Comparison of ENCODE assay signal across 15 cellular contexts in genomic region chr7:107130487-107131220, GRCh38. TPM values are rescaled to one million over a fixed set of nuclear protein-coding genes. Genes with fewer than 3 reads are reported as not detected.
DNase-seq lines count a peak whose midpoint lies in the region; ATAC-seq, FAIRE-seq and TF ChIP-seq lines count a peak whose summit lies in the region.
"Had no signal": no experiment of that assay in that cellular context is flagged by ENCODE, and none has a peak within 500 bp of the region (broad histone marks: within the 10 kb centered on the region; RNA-seq: fewer than 3 reads in every experiment).

No MANE protein-coding gene starts in this region.

- H2BK15ac ChIP-seq in H1 (ENCODE audit: low read length), result no peak overlapping the region

- no peak overlapping the region for H3K18ac ChIP-seq in H1 (ENCODE audit: extremely low read depth, low read length)

- no peak overlapping the region for H2AFZ ChIP-seq in MM.1S (ENCODE audit: low read length)
- no peak overlapping the region for H2AFZ ChIP-seq in H1 (ENCODE audit: low read length)
- no peak overlapping the region for H2AFZ ChIP-seq in neural progenitor cell (replicated peaks)

- H2AK5ac ChIP-seq in H1 (ENCODE audit: low read depth, low read length), result no peak overlapping the region

- TF ChIP-seq CTCF in GM12873 (IDR thresholded peaks at IDR 0.05; ENCODE audit: insufficient read depth, low read depth, low read length, missing control alignments) (peak; percentile 24), MM.1S (IDR thresholded peaks at IDR 0.05; ENCODE audit: low read length) (0 out of 2 replicates have a peak, but pooled peaks have one; percentile 7), H1 (IDR thresholded peaks at IDR 0.05; ENCODE audit: control extremely low read depth in 1 of 3, insufficient read depth in 1 of 3, low read depth in 1 of 3, low read length in 3 of 3) (peak in 2 of 3 experiments; percentile 31 to 50; a peak in 3 of 4 replicates), neural progenitor cell (IDR thresholded peaks at IDR 0.05) (peak; percentile 13)

- H4K5ac ChIP-seq in H1 (ENCODE audit: insufficient read length, low read depth, low read length), result no peak overlapping the region

- H3K4me1 Mint-ChIP-seq in neural progenitor cell, result peaks cover 8% of the 10 kb centered on the region

- no peaks in the 10 kb centered on the region for H3K79me1 ChIP-seq in H1 (ENCODE audit: low read depth, low read length)

- WGBS in H1 (ENCODE audit: extremely low coverage in 1 of 2, insufficient coverage in 1 of 2, insufficient read length in 1 of 2, insufficient replicate concordance in 2 of 2, low coverage in 1 of 2, low lambda C conversion rate in 2 of 2, missing lambda C conversion rate in 1 of 2), 2 experiments, result 34% methylated on average over 6 of the region's 6 CpGs; no CpG with 5 or more reads in 1 of the 2 experiments

- H3K4me3 ChIP-seq in MM.1S (ENCODE audit: low read length), result no peak overlapping the region
- 0 out of 8 replicates have a peak overlapping the region, but pooled peaks of 1 of the 4 experiments have one; percentile 39 for H3K4me3 ChIP-seq in H1 (ENCODE audit: extremely low read depth in 1 of 4, insufficient read depth in 2 of 4, low read depth in 3 of 4, low read length in 4 of 4)
- H3K4me3 ChIP-seq in neural progenitor cell, result no peak overlapping the region
- H3K4me3 ChIP-seq: ascending aorta, heart right ventricle, testis had no signal

- H3K27me3 ChIP-seq in MM.1S (replicated peaks; ENCODE audit: insufficient read depth, low read length) (no peaks in the 10 kb centered on the region), H1 (replicated peaks in 1 of 4; ENCODE audit: control insufficient read depth in 3 of 4, extremely low read depth in 1 of 4, insufficient read depth in 3 of 4, low read length in 3 of 4) (no peaks in the 10 kb centered on the region), neural progenitor cell (no peaks in the 10 kb centered on the region)
- H3K27me3 ChIP-seq: ascending aorta, heart right ventricle, testis had no signal

- H3K9ac ChIP-seq in MM.1S (ENCODE audit: low read length), result no peak overlapping the region
- H3K9ac ChIP-seq in H1 (replicated peaks in 1 of 4; ENCODE audit: extremely low read depth in 1 of 4, low read depth in 3 of 4, low read length in 3 of 4), result no peak overlapping the region
- H3K9ac ChIP-seq in neural progenitor cell, result no peak overlapping the region

- H3K9me3 ChIP-seq in MM.1S (replicated peaks; ENCODE audit: insufficient read depth, low read length) (no peaks in the 10 kb centered on the region), H1 (ENCODE audit: insufficient read depth in 2 of 2, low read depth in 1 of 2, low read length in 1 of 2) (no peaks in the 10 kb centered on the region), neural progenitor cell (ENCODE audit: low read depth) (no peaks in the 10 kb centered on the region)
- H3K9me3 ChIP-seq: ascending aorta, testis had no signal

- no peak overlapping the region for H4K8ac ChIP-seq in H1 (ENCODE audit: extremely low read depth, insufficient read depth, low read length)

- H3K79me2 ChIP-seq in MM.1S (ENCODE audit: low read length), result no peaks in the 10 kb centered on the region
- no peaks in the 10 kb centered on the region; a peak in 1 of 4 replicates for H3K79me2 ChIP-seq in H1 (ENCODE audit: control insufficient read depth in 1 of 2, insufficient read depth in 2 of 2, low read length in 2 of 2)
- H3K79me2 ChIP-seq in neural progenitor cell (ENCODE audit: low read depth), result no peaks in the 10 kb centered on the region

- H2BK12ac ChIP-seq in H1 (ENCODE audit: low read depth, low read length), result no peak overlapping the region

- peaks cover 8% of the 10 kb centered on the region for H3K36me3 Mint-ChIP-seq in neural progenitor cell
- H3K36me3 Mint-ChIP-seq: memory B cell, T-cell had no signal

- no peaks in the 10 kb centered on the region for H3K36me3 ChIP-seq in MM.1S (replicated peaks; ENCODE audit: insufficient read depth, low read length)
- H3K36me3 ChIP-seq in H1 (ENCODE audit: control insufficient read depth in 2 of 4, insufficient read depth in 4 of 4, low read length in 3 of 4), result no peaks in the 10 kb centered on the region; a peak in 1 of 8 replicates
- H3K36me3 ChIP-seq in neural progenitor cell, result no peaks in the 10 kb centered on the region
- H3K36me3 ChIP-seq: ascending aorta, heart right ventricle had no signal

- CTCF ChIA-PET in H1 (lab: Charles Lee; ENCODE audit: partially characterized antibody), result interaction anchor here (0.7 to 5.7 kb wide), 18 partner anchors 8 to 338 kb away, joined by 3 to 67 read pairs (median 3); no protein-coding TSS in a partner anchor

- POLR2A ChIA-PET in H1 (lab: Charles Lee; ENCODE audit: partially characterized antibody), result no interaction called here

- peak; percentile 96 for FAIRE-seq in H1 (lab: Jason Lieb, UNC)

- H3K4me2 ChIP-seq in MM.1S (ENCODE audit: low read depth, low read length) (no peak overlapping the region), H1 (ENCODE audit: insufficient read depth in 1 of 2, low read depth in 2 of 2, low read length in 2 of 2) (peak overlapping the region in 1 of 2 experiments; percentile 53; a peak in 2 of 4 replicates), neural progenitor cell (no peak overlapping the region)

- no peaks in the 10 kb centered on the region for H3K23me2 ChIP-seq in H1 (ENCODE audit: low read depth, low read length)

- no peak overlapping the region for H2BK5ac ChIP-seq in H1 (ENCODE audit: low read depth, low read length)

- H2BK20ac ChIP-seq in H1 (ENCODE audit: low read length), result no peak overlapping the region

- H3K27ac ChIP-seq in MM.1S (ENCODE audit: low read length) (no peak overlapping the region), H1 (ENCODE audit: low read depth, low read length) (no peak overlapping the region), neural progenitor cell (no peak overlapping the region)
- H3K27ac ChIP-seq: ascending aorta, heart right ventricle, testis had no signal

- H3K4me1 ChIP-seq in MM.1S (ENCODE audit: low read length) (peaks cover 11% of the 10 kb centered on the region), H1 (replicated peaks in 1 of 4; ENCODE audit: control insufficient read depth in 3 of 4, insufficient read depth in 4 of 4, low read length in 3 of 4) (peaks cover 0 to 9% (median 4%) of the 10 kb centered on the region in 4 experiments; a peak in 4 of 7 replicates), neural progenitor cell (no peaks in the 10 kb centered on the region)
- H3K4me1 ChIP-seq: ascending aorta, heart right ventricle, testis had no signal

- peak; percentile 19 to 50; a peak in 3 of 4 replicates for TF ChIP-seq RAD21 in H1 (IDR thresholded peaks at IDR 0.05 in 1 of 2, conservative IDR thresholded peaks at IDR 0.05 in 1 of 2; ENCODE audit: low read depth in 2 of 2, low read length in 2 of 2)

- no peak for TF ChIP-seq EP300 in H1 (IDR thresholded peaks at IDR 0.05; ENCODE audit: borderline replicate concordance in 1 of 2, low read depth in 2 of 2, low read length in 2 of 2)

- H3K9me3 Mint-ChIP-seq in neural progenitor cell, result no peaks in the 10 kb centered on the region
- H3K9me3 Mint-ChIP-seq: activated CD4-positive, alpha-beta T cell treated with anti-CD3 and anti-CD28 coated beads, Interleukin-2, amount 10 ng/mL, durations not matched to agents 7 days and 5 days; activated T-helper 1 cell treated with anti-CD3 and anti-CD28 coated beads, Interleukin-12 subunit alpha, Interleukin-12 subunit beta, Interleukin-2, Interleukin-4 antibody, amounts not matched to agents 30 ng/mL and 10 ng/mL and 1 ng/mL, durations not matched to agents 14 hours and 24 hours and 36 hours; memory B cell; T-cell had no signal

- H3K4me3 Mint-ChIP-seq in neural progenitor cell, result no peak overlapping the region
- H3K4me3 Mint-ChIP-seq: activated CD4-positive, alpha-beta T cell treated with anti-CD3 and anti-CD28 coated beads, Interleukin-2, amount 10 ng/mL, durations not matched to agents 7 days and 5 days; activated T-helper 1 cell treated with anti-CD3 and anti-CD28 coated beads, Interleukin-12 subunit alpha, Interleukin-12 subunit beta, Interleukin-2, Interleukin-4 antibody, amounts not matched to agents 30 ng/mL and 10 ng/mL and 1 ng/mL, durations not matched to agents 14 hours and 24 hours and 36 hours; memory B cell; T-cell had no signal

- no peak overlapping the region for H3K27ac Mint-ChIP-seq in neural progenitor cell
- H3K27ac Mint-ChIP-seq: activated CD4-positive, alpha-beta T cell treated with anti-CD3 and anti-CD28 coated beads, Interleukin-2, amount 10 ng/mL, durations not matched to agents 7 days and 5 days; activated T-helper 1 cell treated with anti-CD3 and anti-CD28 coated beads, Interleukin-12 subunit alpha, Interleukin-12 subunit beta, Interleukin-2, Interleukin-4 antibody, amounts not matched to agents 30 ng/mL and 10 ng/mL and 1 ng/mL, durations not matched to agents 14 hours and 24 hours and 36 hours; memory B cell; T-cell had no signal

- H3K56ac ChIP-seq in H1 (replicated peaks; ENCODE audit: insufficient read length, low read depth, low read length), result no peak overlapping the region

- no peaks in the 10 kb centered on the region for H4K20me1 ChIP-seq in MM.1S (ENCODE audit: insufficient read depth, low read length)
- no peaks in the 10 kb centered on the region for H4K20me1 ChIP-seq in H1 (replicated peaks in 1 of 2; ENCODE audit: control insufficient read depth in 1 of 2, insufficient read depth in 2 of 2, low read length in 2 of 2)
- H4K20me1 ChIP-seq in neural progenitor cell (ENCODE audit: low read depth), result no peaks in the 10 kb centered on the region

- DNase-seq in MM.1S (no peak), H1 (ENCODE audit: low read depth in 1 of 2, low spot score in 2 of 2) (no peak), neural progenitor cell (ENCODE audit: low spot score) (no peak), RKO (ENCODE audit: low spot score) (no peak), 8988T (no peak)
- DNase-seq: activated CD4-positive, alpha-beta T cell treated with anti-CD3 and anti-CD28 coated beads, Interleukin-2, amount 10 ng/mL, durations not matched to agents 7 days and 5 days; heart right ventricle; NCI-H1436; T-cell; testis had no signal

- ATAC-seq in GM18867 (IDR thresholded peaks at IDR 0.05; ENCODE audit: unreplicated experiment), result no peak
- ATAC-seq: heart right ventricle, T-cell had no signal

- no peaks in the 10 kb centered on the region for H3K27me3 Mint-ChIP-seq in neural progenitor cell (ENCODE audit: insufficient read depth, low read depth)
- H3K27me3 Mint-ChIP-seq: T-cell had no signal

- H3F3A ChIP-seq in MM.1S (ENCODE audit: insufficient read depth, low read length) (peaks cover 14% of the 10 kb centered on the region), neural progenitor cell (ENCODE audit: low read depth) (no peaks in the 10 kb centered on the region)

- H4K91ac ChIP-seq in H1 (replicated peaks; ENCODE audit: insufficient read length, low read length), result no peak overlapping the region

- no peak overlapping the region for H2BK120ac ChIP-seq in H1 (replicated peaks; ENCODE audit: low read depth, low read length)

- H3K4ac ChIP-seq in H1 (replicated peaks; ENCODE audit: insufficient read length, low read depth, low read length), result no peak overlapping the region

- H3K23ac ChIP-seq in H1 (ENCODE audit: insufficient read length), result no peak overlapping the region

- H3K14ac ChIP-seq in H1 (ENCODE audit: insufficient read length), result no peak overlapping the region

- H3K9me2 ChIP-seq in MM.1S (replicated peaks; ENCODE audit: insufficient read depth, low read length), result no peaks in the 10 kb centered on the region

- no peak for TF ChIP-seq POLR2A in H1 (IDR thresholded peaks at IDR 0.05; ENCODE audit: control extremely low read depth in 1 of 2, low read depth in 2 of 2, low read length in 2 of 2)

RNA-seq across cellular contexts. Expression of gene HBP1, which starts 38.1 kb away (rescaled TPM):
- 29.2 and 37.3 TPM in 2 replicates for total RNA-seq in H1 (2021; fragmentation: NEBNext Ultra II Directional; extraction: Animal tissue kit (Norgen Biotek cat#: 25700))
- polyA plus RNA-seq in H1 (2011; rRNA removed), result 17.2 and 28.9 TPM in 2 replicates
- 29.0 TPM for polyA plus RNA-seq in H1 (2011; cell fraction: cytosol; rRNA removed)
- polyA plus RNA-seq in H1 (2011; cell fraction: nucleus; rRNA removed), result 16.9 TPM
- 24.9 to 48.4 TPM (median 29.2 TPM) in 4 replicates for polyA plus RNA-seq in H1 (2012, experiment 1 of 2)
- 2.2 TPM for polyA plus RNA-seq in H1 (2012, experiment 2 of 2)
- 14.2 TPM for polyA plus RNA-seq in H1 (2013, experiment 1 of 2)
- 13.9 TPM for polyA plus RNA-seq in H1 (2013, experiment 2 of 2)
- 51.0 and 92.4 TPM in 2 replicates for polyA minus RNA-seq in H1 (2011; rRNA and poly(A)+ RNA removed)
- 16.5 TPM for polyA minus RNA-seq in H1 (2011; cell fraction: cytosol; rRNA and poly(A)+ RNA removed)
- polyA minus RNA-seq in H1 (2011; cell fraction: nucleus; rRNA and poly(A)+ RNA removed), result 35.2 TPM
- total RNA-seq in neural progenitor cell (ENCODE audit: low replicate concordance), result 71.7 and 121 TPM in 2 replicates
